8 cellular contexts compared by ENCODE assay signal in genomic region chr2:111355022-111355807, GRCh38.
A peak's percentile ranks its signal among the peaks of the same experiment; 100 is the strongest.
DNase-seq lines count a peak whose midpoint lies in the region; ATAC-seq and TF ChIP-seq lines count a peak whose summit lies in the region.
"Not testable (repeated sequence)": the region's sequence is repeated elsewhere in the genome, so short reads cannot be mapped to it uniquely, and the experiment has no call there.

No MANE protein-coding gene starts in this region.

- H3K4me1 ChIP-seq in breast epithelium; right atrium auricular region; mesenchymal stem cell (ENCODE audit: control insufficient read depth, insufficient read depth, low read depth, low read length); psoas muscle; testis: not testable (repeated sequence)

- DNase-seq in AG04450 (ENCODE audit: low read depth, low spot score); RWPE1 (ENCODE audit: low spot score); breast epithelium (ENCODE audit: low spot score in 2 of 2); right atrium auricular region (ENCODE audit: low spot score); mesenchymal stem cell: not testable (repeated sequence)
- DNase-seq in Right ventricle myocardium inferior (ENCODE audit: missing footprints) (peak; percentile 59), psoas muscle (peak; percentile 24 to 76), testis (peak; percentile 14)

- peak overlapping the region in 1 of 2 experiments; percentile 93 for H3K14ac ChIP-seq in mesenchymal stem cell (ENCODE audit: low read length in 2 of 2)

- H4K91ac ChIP-seq in mesenchymal stem cell (ENCODE audit: low read length), result peak overlapping the region; percentile 75

- not testable (repeated sequence) for H2BK5ac ChIP-seq in mesenchymal stem cell (ENCODE audit: low read depth, low read length, poor library complexity, severe bottlenecking)

- H4K8ac ChIP-seq in mesenchymal stem cell (ENCODE audit: low read length), result not testable (repeated sequence)

- H3K27ac ChIP-seq in AG04450 (ENCODE audit: low read depth, low read length) (peak overlapping the region; percentile 39), RWPE1 (peak overlapping the region; percentile 52), breast epithelium (peak overlapping the region; percentile 25 to 58), right atrium auricular region (peak overlapping the region; percentile 55 to 58), psoas muscle (peak overlapping the region; percentile 69)
- H3K27ac ChIP-seq in mesenchymal stem cell (ENCODE audit: low read length, poor library complexity, severe bottlenecking); testis: not testable (repeated sequence)

- not testable (repeated sequence) for TF ChIP-seq POLR2A in breast epithelium (IDR thresholded peaks at IDR 0.05); testis (IDR thresholded peaks at IDR 0.05)

- not testable (repeated sequence) for H3K4me2 ChIP-seq in mesenchymal stem cell (ENCODE audit: low read length, poor library complexity, severe bottlenecking)

- H2BK12ac ChIP-seq in mesenchymal stem cell (ENCODE audit: low read length in 2 of 2), result peak overlapping the region in 1 of 2 experiments; percentile 63

- POLR2A ChIA-PET in AG04450 (lab: Yijun Ruan, JAX); RWPE1 (lab: Yijun Ruan, JAX; ENCODE audit: low non-redundant PET): not testable (repeated sequence)

- not testable (repeated sequence) for H3K9me3 ChIP-seq in AG04450 (ENCODE audit: control insufficient read depth, insufficient read depth, low read length); breast epithelium; right atrium auricular region; mesenchymal stem cell (ENCODE audit: control insufficient read depth, low read length); psoas muscle; testis

- intact Hi-C loops in breast epithelium (cut with DNase I; ENCODE audit: low total_unique reads); Right ventricle myocardium inferior (cut with DNase I); psoas muscle (cut with DNase I); testis (cut with DNase I; ENCODE audit: low total_unique reads): not testable (repeated sequence)

- not testable (repeated sequence) for H3K4me3 ChIP-seq in AG04450 (ENCODE audit: low read depth, low read length); breast epithelium; right atrium auricular region; mesenchymal stem cell (ENCODE audit: insufficient read depth in 1 of 2, low read depth in 1 of 2, low read length in 2 of 2); psoas muscle; testis

- not testable (repeated sequence) for H3K36me3 ChIP-seq in breast epithelium; right atrium auricular region; mesenchymal stem cell (ENCODE audit: control insufficient read depth in 1 of 2, insufficient read depth in 2 of 2, low read depth in 1 of 2, low read length in 2 of 2); psoas muscle (ENCODE audit: insufficient read depth in 1 of 2, low read depth in 1 of 2); testis (ENCODE audit: low read depth, missing control alignments)

- not testable (repeated sequence) for TF ChIP-seq CTCF in AG04450 (IDR thresholded peaks at IDR 0.05; ENCODE audit: low read depth, low read length); RWPE1 (conservative IDR thresholded peaks at IDR 0.05; ENCODE audit: low read depth); breast epithelium (IDR thresholded peaks at IDR 0.05); right atrium auricular region (IDR thresholded peaks at IDR 0.05); psoas muscle (IDR thresholded peaks at IDR 0.05); testis (IDR thresholded peaks at IDR 0.05)

- not testable (repeated sequence) for H2AFZ ChIP-seq in mesenchymal stem cell (ENCODE audit: low read depth, low read length)

- not testable (repeated sequence) for H2AK5ac ChIP-seq in mesenchymal stem cell (ENCODE audit: low read length, severe bottlenecking)

- H3K9ac ChIP-seq in mesenchymal stem cell (ENCODE audit: low read length), result not testable (repeated sequence)

- H2BK15ac ChIP-seq in mesenchymal stem cell (ENCODE audit: low read depth, poor library complexity, severe bottlenecking), result not testable (repeated sequence)

- WGBS in mesenchymal stem cell, result 86% methylated on average over 6 of the region's 12 CpGs
- 19 to 25% (median 19%) methylated on average over 7 of the region's 12 CpGs for WGBS in psoas muscle, 3 donors
- 27 to 42% methylated on average over 4 to 6 of the region's 12 CpGs for WGBS in testis, 2 donors

- H3K23ac ChIP-seq in mesenchymal stem cell (ENCODE audit: low read length in 2 of 2), result not testable (repeated sequence)

- not testable (repeated sequence) for H3K79me1 ChIP-seq in mesenchymal stem cell (replicated peaks; ENCODE audit: low read length, poor library complexity, severe bottlenecking)

- not testable (repeated sequence) for H3K27me3 ChIP-seq in AG04450 (ENCODE audit: control insufficient read depth, insufficient read depth, low read length); breast epithelium; right atrium auricular region; mesenchymal stem cell (ENCODE audit: control insufficient read depth in 1 of 2, insufficient read depth in 1 of 2, low read length in 2 of 2); psoas muscle (ENCODE audit: insufficient read depth in 3 of 3, low read length in 2 of 3); testis

- H2BK120ac ChIP-seq in mesenchymal stem cell (ENCODE audit: low read depth, low read length), result not testable (repeated sequence)

- peak; percentile 83 for ATAC-seq in Right ventricle myocardium inferior
- peak; percentile 74 to 93 (median 87) for ATAC-seq in psoas muscle

- peak overlapping the region; percentile 43 to 87 for H3K18ac ChIP-seq in mesenchymal stem cell (ENCODE audit: low read depth in 1 of 2, low read length in 2 of 2)

- CTCF ChIA-PET in AG04450 (lab: Charles Lee); RWPE1 (lab: Yijun Ruan, JAX): not testable (repeated sequence)

- peak overlapping the region in 1 of 2 experiments; percentile 26 for H3K4ac ChIP-seq in mesenchymal stem cell (ENCODE audit: low read depth in 1 of 2, low read length in 2 of 2)
